13 cellular contexts compared by ENCODE assay signal in genomic region chr7:106657085-106657991, GRCh38. TPM values are rescaled to one million over a fixed set of nuclear protein-coding genes. Genes with fewer than 3 reads are reported as not detected.
DNase-seq lines count a peak whose midpoint lies in the region; ATAC-seq and TF ChIP-seq lines count a peak whose summit lies in the region.
"Had no signal": no experiment of that assay in that cellular context is flagged by ENCODE, and none has a peak within 500 bp of the region (broad histone marks: within the 10 kb centered on the region; RNA-seq: fewer than 3 reads in every experiment).

No MANE protein-coding gene starts in this region.

- POLR2A ChIA-PET in activated CD8-positive, alpha-beta T cell treated with anti-CD3 and anti-CD28 coated beads for 36 hours (lab: Charles Lee), result interaction anchor here (1.1 kb wide), 1 partner anchor 172 kb away, joined by 3 read pairs; no protein-coding TSS in a partner anchor

- no peak for ATAC-seq in stimulated activated naive CD8-positive, alpha-beta T cell treated with anti-CD3 and anti-CD28 coated beads, Interleukin-15, Interleukin-2, amounts not matched to agents 100 U/mL and 50 U/mL, for 24 hours
- ATAC-seq in activated CD8-positive, alpha-beta T cell treated with anti-CD3 and anti-CD28 coated beads for 36 hours, result no peak
- ATAC-seq in upper lobe of right lung (no peak), GM19395 (IDR thresholded peaks at IDR 0.05; ENCODE audit: unreplicated experiment) (no peak), HG03025 (IDR thresholded peaks at IDR 0.05; ENCODE audit: low FRiP score, unreplicated experiment) (no peak)

- H3K4me1 Mint-ChIP-seq in stimulated activated naive CD8-positive, alpha-beta T cell treated with anti-CD3 and anti-CD28 coated beads, Interleukin-15, Interleukin-2, amounts not matched to agents 100 ng/mL and 50 ng/mL, for 24 hours (ENCODE audit: low read depth), result peaks cover 36% of the 10 kb centered on the region
- H3K4me1 Mint-ChIP-seq in activated CD8-positive, alpha-beta T cell treated with anti-CD3 and anti-CD28 coated beads for 36 hours (ENCODE audit: low read depth), result peaks cover 31% of the 10 kb centered on the region

- H3K4me3 Mint-ChIP-seq in stimulated activated naive CD8-positive, alpha-beta T cell treated with anti-CD3 and anti-CD28 coated beads, Interleukin-15, Interleukin-2, amounts not matched to agents 100 ng/mL and 50 ng/mL, for 24 hours, result peak overlapping the region; percentile 69
- peak overlapping the region; percentile 54 for H3K4me3 Mint-ChIP-seq in activated CD8-positive, alpha-beta T cell treated with anti-CD3 and anti-CD28 coated beads for 36 hours

- no peaks in the 10 kb centered on the region for H3K36me3 ChIP-seq in upper lobe of right lung
- H3K36me3 ChIP-seq: neural progenitor cell had no signal

- peak overlapping the region; percentile 7 to 98 for H3K4me3 ChIP-seq in foreskin fibroblast (ENCODE audit: low read depth in 1 of 2, low read length in 2 of 2)
- peak overlapping the region; percentile 85 for H3K4me3 ChIP-seq in upper lobe of right lung
- H3K4me3 ChIP-seq: neural progenitor cell had no signal

- no peaks in the 10 kb centered on the region for H3K9me3 Mint-ChIP-seq in stimulated activated naive CD8-positive, alpha-beta T cell treated with anti-CD3 and anti-CD28 coated beads, Interleukin-15, Interleukin-2, amounts not matched to agents 100 ng/mL and 50 ng/mL, for 24 hours
- H3K9me3 Mint-ChIP-seq in activated CD8-positive, alpha-beta T cell treated with anti-CD3 and anti-CD28 coated beads for 36 hours, result no peaks in the 10 kb centered on the region

- H3K27me3 ChIP-seq in upper lobe of right lung, result no peaks in the 10 kb centered on the region
- H3K27me3 ChIP-seq: neural progenitor cell had no signal

- TF ChIP-seq CTCF in activated CD8-positive, alpha-beta T cell treated with anti-CD3 and anti-CD28 coated beads for 36 hours (IDR thresholded peaks at IDR 0.05), result no peak
- TF ChIP-seq CTCF in foreskin fibroblast (IDR thresholded peaks at IDR 0.05; ENCODE audit: low read depth, low read length) (no peak), upper lobe of right lung (IDR thresholded peaks at IDR 0.05) (no peak)

- no peaks in the 10 kb centered on the region for H3K9me3 ChIP-seq in upper lobe of right lung

- H3K27ac Mint-ChIP-seq in stimulated activated naive CD8-positive, alpha-beta T cell treated with anti-CD3 and anti-CD28 coated beads, Interleukin-15, Interleukin-2, amounts not matched to agents 100 ng/mL and 50 ng/mL, for 24 hours, result peak overlapping the region; percentile 65
- H3K27ac Mint-ChIP-seq in activated CD8-positive, alpha-beta T cell treated with anti-CD3 and anti-CD28 coated beads for 36 hours, result peak overlapping the region; percentile 80
- H3K27ac Mint-ChIP-seq: neural progenitor cell had no signal

- peaks cover 28% of the 10 kb centered on the region for H3K4me1 ChIP-seq in upper lobe of right lung

- no peaks in the 10 kb centered on the region for H3K27me3 Mint-ChIP-seq in stimulated activated naive CD8-positive, alpha-beta T cell treated with anti-CD3 and anti-CD28 coated beads, Interleukin-15, Interleukin-2, amounts not matched to agents 100 ng/mL and 50 ng/mL, for 24 hours
- H3K27me3 Mint-ChIP-seq in activated CD8-positive, alpha-beta T cell treated with anti-CD3 and anti-CD28 coated beads for 36 hours, result no peaks in the 10 kb centered on the region

- CTCF ChIA-PET in activated CD8-positive, alpha-beta T cell treated with anti-CD3 and anti-CD28 coated beads for 36 hours (lab: Charles Lee), result interaction anchor here (0.9 to 8.2 kb wide), 9 partner anchors 17 to 167 kb away, joined by 3 to 138 read pairs (median 8); no protein-coding TSS in a partner anchor

- DNase-seq in stimulated activated naive CD8-positive, alpha-beta T cell treated with anti-CD3 and anti-CD28 coated beads, Interleukin-15, Interleukin-2, amounts not matched to agents 100 U/mL and 50 U/mL, for 24 hours, result no peak
- no peak for DNase-seq in activated CD8-positive, alpha-beta T cell treated with anti-CD3 and anti-CD28 coated beads for 36 hours
- DNase-seq in foreskin fibroblast (no peak), upper lobe of right lung (no peak), NCI-H1436 (lab: John Stamatoyannopoulos, UW) (no peak)
- DNase-seq: KBM-7; NCI-H345; stimulated activated CD4-positive, alpha-beta T cell treated with anti-CD3 and anti-CD28 coated beads, Interleukin-1b, Interleukin-23, amount 100 ng/mL, for 48 hours had no signal

- no peak overlapping the region for H3K27ac ChIP-seq in upper lobe of right lung
- H3K27ac ChIP-seq: C4-2B, neural progenitor cell had no signal

- H3K36me3 Mint-ChIP-seq in stimulated activated naive CD8-positive, alpha-beta T cell treated with anti-CD3 and anti-CD28 coated beads, Interleukin-15, Interleukin-2, amounts not matched to agents 100 ng/mL and 50 ng/mL, for 24 hours (ENCODE audit: low read depth), result no peaks in the 10 kb centered on the region
- H3K36me3 Mint-ChIP-seq in activated CD8-positive, alpha-beta T cell treated with anti-CD3 and anti-CD28 coated beads for 36 hours (ENCODE audit: low read depth), result peaks cover 7% of the 10 kb centered on the region

- intact Hi-C loops in activated CD8-positive, alpha-beta T cell treated with anti-CD3 and anti-CD28 coated beads for 36 hours (cut with micrococcal nuclease), result loop anchor here (10.0 kb wide), 1 partner anchor 483 kb away; no protein-coding TSS in a partner anchor
- intact Hi-C loops in upper lobe of right lung (cut with DNase I), result no loop called here

RNA-seq across cellular contexts. Expression of gene CCDC71L, which starts 3.6 kb away (rescaled TPM):
- 10 to 100 TPM; 18.2 to 20.9 TPM for total RNA-seq in activated CD8-positive, alpha-beta T cell treated with anti-CD3 and anti-CD28 coated beads for 36 hours
- 25.7 TPM for total RNA-seq in upper lobe of right lung
